22 cellular contexts compared by ENCODE assay signal in genomic region chr2:165558832-165559231, GRCh38.
DNase-seq lines count a peak whose midpoint lies in the region; ATAC-seq and TF ChIP-seq lines count a peak whose summit lies in the region.
"Had no signal": no experiment of that assay in that cellular context is flagged by ENCODE, and none has a peak within 500 bp of the region (broad histone marks: within the 10 kb centered on the region; RNA-seq: fewer than 3 reads in every experiment).

No MANE protein-coding gene starts in this region.

- CTCF ChIA-PET in SK-N-SH (lab: Yijun Ruan, JAX), result interaction anchor here (0.8 to 1.4 kb wide), 5 partner anchors 10 to 133 kb away, joined by 3 to 4 read pairs (median 3); no protein-coding TSS in a partner anchor
- CTCF ChIA-PET in PC-3 (lab: Charles Lee), result interaction anchor here (0.6 to 0.9 kb wide), 3 partner anchors 68 to 315 kb away, joined by 3 to 8 read pairs (median 4); no protein-coding TSS in a partner anchor

- 92% methylated on average over 2 of the region's 2 CpGs for WGBS in SK-N-SH (ENCODE audit: low lambda C conversion rate)
- 85 to 96% (median 92%) methylated on average over 2 of the region's 2 CpGs for WGBS in psoas muscle, 3 donors

- H3K4me1 Mint-ChIP-seq in activated naive CD8-positive, alpha-beta T cell treated with anti-CD3 and anti-CD28 coated beads, Interleukin-2, amount 50 U/mL, for 24 hours, result no peaks in the 10 kb centered on the region

- H3K9ac ChIP-seq in SK-N-SH, result no peak overlapping the region
- no peak overlapping the region for H3K9ac ChIP-seq in PC-3 (ENCODE audit: low read length)

- no peak for ATAC-seq in SK-N-SH treated with all-trans-retinoic acid at 6 μM for 48 hours
- peak; percentile 79 for ATAC-seq in PC-3
- ATAC-seq in activated naive CD8-positive, alpha-beta T cell treated with anti-CD3 and anti-CD28 coated beads, Interleukin-2, amount 50 U/mL, for 24 hours, result no peak
- no peak for ATAC-seq in psoas muscle

- H3K79me2 ChIP-seq in SK-N-SH (ENCODE audit: insufficient read depth) (no peaks in the 10 kb centered on the region), PC-3 (ENCODE audit: low read length) (no peaks in the 10 kb centered on the region)

- no peaks in the 10 kb centered on the region for H3K9me3 ChIP-seq in SK-N-SH
- H3K9me3 ChIP-seq in PC-3 (ENCODE audit: low read length), result no peaks in the 10 kb centered on the region
- no peaks in the 10 kb centered on the region for H3K9me3 ChIP-seq in psoas muscle
- H3K9me3 ChIP-seq: spleen, testis had no signal

- H3K27ac Mint-ChIP-seq in activated naive CD8-positive, alpha-beta T cell treated with anti-CD3 and anti-CD28 coated beads, Interleukin-2, amount 50 U/mL, for 24 hours, result no peak overlapping the region
- H3K27ac Mint-ChIP-seq: endodermal cell, nephron progenitor cell, progenitor cell of endocrine pancreas had no signal

- H3K4me1 ChIP-seq in SK-N-SH (ENCODE audit: control insufficient read depth in 1 of 2, insufficient read depth in 2 of 2, low read depth in 1 of 2, low read length in 1 of 2) (peaks cover 0 to 1% of the 10 kb centered on the region in 2 experiments; a peak in 2 of 4 replicates), PC-3 (ENCODE audit: insufficient read depth, low read length) (no peaks in the 10 kb centered on the region), psoas muscle (no peaks in the 10 kb centered on the region)
- H3K4me1 ChIP-seq: testis had no signal

- H3K27me3 ChIP-seq in SK-N-SH (ENCODE audit: insufficient read depth) (no peaks in the 10 kb centered on the region), PC-3 (ENCODE audit: low read length) (no peaks in the 10 kb centered on the region), psoas muscle (ENCODE audit: insufficient read depth in 3 of 3, low read length in 2 of 3) (no peaks in the 10 kb centered on the region)
- H3K27me3 ChIP-seq: spleen, testis had no signal

- no peak for TF ChIP-seq EP300 in SK-N-SH (IDR thresholded peaks at IDR 0.05; ENCODE audit: borderline replicate concordance in 1 of 2, low read depth in 1 of 2, low read length in 1 of 2)

- H3K27ac ChIP-seq in SK-N-SH (ENCODE audit: low read depth in 2 of 2, low read length in 1 of 2) (no peak overlapping the region), PC-3 (ENCODE audit: low read length) (no peak overlapping the region), psoas muscle (no peak overlapping the region)
- H3K27ac ChIP-seq: C4-2B, HL-60, spleen, testis had no signal

- no TSS peak for BruUV-seq in PC-3 (replicated peaks; lab: Mats Ljungman, UMichigan)

- H2AFZ ChIP-seq in SK-N-SH (ENCODE audit: low read depth) (no peak overlapping the region), PC-3 (ENCODE audit: low read length) (no peak overlapping the region)

- H3K36me3 Mint-ChIP-seq in activated naive CD8-positive, alpha-beta T cell treated with anti-CD3 and anti-CD28 coated beads, Interleukin-2, amount 50 U/mL, for 24 hours (ENCODE audit: low read depth), result no peaks in the 10 kb centered on the region

- no peaks in the 10 kb centered on the region for H3K9me2 ChIP-seq in SK-N-SH
- no peaks in the 10 kb centered on the region for H3K9me2 ChIP-seq in PC-3 (replicated peaks; ENCODE audit: low read length)

- no peak overlapping the region for H3K4me3 ChIP-seq in SK-N-SH (ENCODE audit: low read depth in 2 of 2, low read length in 1 of 2)
- H3K4me3 ChIP-seq in PC-3 (ENCODE audit: low read length), result no peak overlapping the region
- no peak overlapping the region for H3K4me3 ChIP-seq in psoas muscle
- H3K4me3 ChIP-seq: spleen, testis had no signal

- H3K27me3 Mint-ChIP-seq in activated naive CD8-positive, alpha-beta T cell treated with anti-CD3 and anti-CD28 coated beads, Interleukin-2, amount 50 U/mL, for 24 hours, result no peaks in the 10 kb centered on the region
- H3K27me3 Mint-ChIP-seq: progenitor cell of endocrine pancreas had no signal

- TF ChIP-seq CTCF in SK-N-SH (IDR thresholded peaks at IDR 0.05) (no peak), PC-3 (conservative IDR thresholded peaks at IDR 0.05; ENCODE audit: low read depth, low read length) (peak; percentile 60), psoas muscle (IDR thresholded peaks at IDR 0.05) (no peak)

- no peaks in the 10 kb centered on the region for H3K9me3 Mint-ChIP-seq in activated naive CD8-positive, alpha-beta T cell treated with anti-CD3 and anti-CD28 coated beads, Interleukin-2, amount 50 U/mL, for 24 hours
- H3K9me3 Mint-ChIP-seq: endodermal cell, nephron progenitor cell had no signal

- POLR2A ChIA-PET in SK-N-SH (lab: Yijun Ruan, JAX), result no interaction called here
- POLR2A ChIA-PET in PC-3 (lab: Charles Lee; ENCODE audit: unreplicated experiment), result no interaction called here

- TF ChIP-seq RAD21 in SK-N-SH (IDR thresholded peaks at IDR 0.05; ENCODE audit: low read length), result peak; percentile 49

- intact Hi-C loops in PC-3 (cut with micrococcal nuclease), result loop anchor here (5.0 kb wide), 1 partner anchor 313 kb away; no protein-coding TSS in a partner anchor
- intact Hi-C loops in psoas muscle (cut with DNase I), result no loop called here

- DNase-seq in SK-N-SH, result no peak
- DNase-seq in PC-3, result peak; percentile 33
- peak; percentile 29 for DNase-seq in globus pallidus (ENCODE audit: low spot score)
- DNase-seq in cerebellum (ENCODE audit: low spot score), result no peak
- no peak for DNase-seq in activated naive CD8-positive, alpha-beta T cell treated with anti-CD3 and anti-CD28 coated beads, Interleukin-2, amount 50 U/mL, for 24 hours
- DNase-seq in psoas muscle, result no peak
- no peak for DNase-seq in NCI-H82 (lab: John Stamatoyannopoulos, UW)
- DNase-seq: activated effector memory CD4-positive, alpha-beta T cell treated with Interleukin-2 at 50 U/mL for 16 hours; amniotic stem cell; central memory CD4-positive, alpha-beta T cell; endodermal cell; GOT3; KBM-7; NCI-H2171; NCI-H526 treated with DMSO at 0.1 percent for 48 hours; nephron progenitor cell; spleen; testis had no signal

- H4K20me1 ChIP-seq in SK-N-SH (ENCODE audit: insufficient read depth) (no peaks in the 10 kb centered on the region), PC-3 (ENCODE audit: low read length) (no peaks in the 10 kb centered on the region)

- H3K36me3 ChIP-seq in SK-N-SH (replicated peaks in 1 of 2; ENCODE audit: control insufficient read depth in 1 of 2, insufficient read depth in 2 of 2, low read length in 1 of 2), result no peaks in the 10 kb centered on the region
- no peaks in the 10 kb centered on the region for H3K36me3 ChIP-seq in PC-3 (ENCODE audit: low read depth, low read length)
- H3K36me3 ChIP-seq in psoas muscle (ENCODE audit: insufficient read depth in 1 of 2, low read depth in 1 of 2), result no peaks in the 10 kb centered on the region
- H3K36me3 ChIP-seq: spleen had no signal

- no peaks in the 10 kb centered on the region for H3F3A ChIP-seq in SK-N-SH (replicated peaks; ENCODE audit: insufficient read depth)
- H3F3A ChIP-seq in PC-3 (ENCODE audit: low read length, unreplicated experiment), result no peaks in the 10 kb centered on the region

- H3K4me2 ChIP-seq in SK-N-SH, result no peak overlapping the region
- no peak overlapping the region for H3K4me2 ChIP-seq in PC-3 (ENCODE audit: low read length)

- H3K4me3 Mint-ChIP-seq in activated naive CD8-positive, alpha-beta T cell treated with anti-CD3 and anti-CD28 coated beads, Interleukin-2, amount 50 U/mL, for 24 hours, result no peak overlapping the region
- H3K4me3 Mint-ChIP-seq: endodermal cell, nephron progenitor cell had no signal

TF ChIP-seq in SK-N-SH, 30 proteins besides CTCF, POLR2A, EP300 and RAD21 (continues in another document):
- no peak for TF ChIP-seq MEF2A (IDR thresholded peaks at IDR 0.05; ENCODE audit: borderline replicate concordance, low read depth)
- no peak for TF ChIP-seq RXRA (IDR thresholded peaks at IDR 0.05; ENCODE audit: borderline replicate concordance, low read depth)
- TF ChIP-seq FOXM1 (IDR thresholded peaks at IDR 0.05; ENCODE audit: low read depth), result no peak
- no peak for TF ChIP-seq MAX (IDR thresholded peaks at IDR 0.05; ENCODE audit: low read depth)
- TF ChIP-seq IRF3 (IDR thresholded peaks at IDR 0.05; ENCODE audit: low read depth, low read length), result no peak

TF ChIP-seq in SK-N-SH treated with all-trans-retinoic acid at 6 μM for 48 hours, 23 proteins besides CTCF, POLR2A, EP300 and RAD21 (continues in another document):
- TF ChIP-seq ESRRG (CRISPR knock-in tag; IDR thresholded peaks at IDR 0.05) (no peak), GLIS3 (CRISPR knock-in tag; IDR thresholded peaks at IDR 0.05) (no peak), TOX (CRISPR knock-in tag; IDR thresholded peaks at IDR 0.05; ENCODE audit: borderline replicate concordance) (no peak), CREB5 (CRISPR knock-in tag; IDR thresholded peaks at IDR 0.05; ENCODE audit: low read depth) (no peak), PATZ1 (CRISPR knock-in tag; IDR thresholded peaks at IDR 0.05; ENCODE audit: borderline replicate concordance) (no peak), BACH2 (CRISPR knock-in tag; IDR thresholded peaks at IDR 0.05; ENCODE audit: borderline replicate concordance) (no peak), ZC3H10 (CRISPR knock-in tag; IDR thresholded peaks at IDR 0.05) (no peak)

Comparison
In these comparisons a context has a peak if more than half of its experiments do, and no peak if none do; other contexts are left out.
1. DNase-seq: peak in PC-3 (single experiment) and globus pallidus (single experiment); none in SK-N-SH (single experiment), cerebellum (single experiment), activated naive CD8-positive, alpha-beta T cell treated with anti-CD3 and anti-CD28 coated beads, Interleukin-2, amount 50 U/mL, for 24 hours (single experiment), psoas muscle (0 of 2) and NCI-H82 (single experiment).